ENCODE assay signal across 16 cellular contexts in the genomic region with DNA sequence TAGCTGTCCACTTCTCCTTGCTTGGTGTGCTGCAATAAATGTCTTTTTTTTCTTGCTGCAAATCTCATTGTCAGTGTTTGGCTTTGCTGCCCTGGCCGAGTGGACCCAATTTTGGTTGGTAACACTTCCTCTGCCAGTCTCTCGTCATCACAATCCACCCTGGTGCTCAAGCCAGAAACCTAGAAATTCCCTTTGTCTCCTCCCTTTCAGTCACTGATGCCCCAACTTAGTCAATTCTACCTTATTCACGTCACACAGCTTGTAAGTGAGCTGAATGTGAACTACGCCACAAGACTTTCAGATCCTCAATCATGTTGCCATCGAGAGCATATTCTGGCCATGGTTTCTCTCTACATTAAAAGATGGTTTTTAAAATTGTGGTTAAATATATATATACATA. TPM values are rescaled to one million over a fixed set of nuclear protein-coding genes. Genes with fewer than 3 reads are reported as not detected.
DNase-seq lines count a peak whose midpoint lies in the region; ATAC-seq and TF ChIP-seq lines count a peak whose summit lies in the region.
"Had no signal": no experiment of that assay in that cellular context is flagged by ENCODE, and none has a peak within 500 bp of the region (broad histone marks: within the 10 kb centered on the region; RNA-seq: fewer than 3 reads in every experiment).

No MANE protein-coding gene starts in this region.

- H3K27me3 ChIP-seq in A673 (replicated peaks; ENCODE audit: insufficient read depth, low read depth, low read length, poor library complexity): no peaks in the 10 kb centered on the region

- DNase-seq in DMS79 (lab: John Stamatoyannopoulos, UW): no peak
- no peak for DNase-seq in A673 (ENCODE audit: low spot score)
- no peak for DNase-seq in GM03348 (ENCODE audit: low spot score)
- no peak for DNase-seq in HuH-7 (ENCODE audit: low spot score)
- DNase-seq: activated CD8-positive, alpha-beta memory T cell treated with anti-CD3 and anti-CD28 coated beads, Interleukin-2, amount 50 U/mL, for 4 hours; hippocampal formation; mesenchymal stem cell; NCI-H1694 treated with DMSO at 0.1 percent for 48 hours; PC-3; stimulated activated CD4-positive, alpha-beta T cell treated with anti-CD3 and anti-CD28 coated beads, Interleukin-4, amount 100 ng/mL, for 24 hours; substantia nigra had no signal

- intact Hi-C loops in A673 (cut with micrococcal nuclease; ENCODE audit: unreplicated experiment): no loop called here

- H3K4me1 ChIP-seq in A673 (ENCODE audit: insufficient read depth, low read length, poor library complexity, severe bottlenecking): no peaks in the 10 kb centered on the region

- no TSS peak for BruUV-seq in A673 (replicated peaks; lab: Mats Ljungman, UMichigan)

- H3K4me3 ChIP-seq in A673 (ENCODE audit: low read depth, low read length, poor library complexity, severe bottlenecking): no peak overlapping the region

- POLR2A ChIA-PET in A673 (lab: Charles Lee; ENCODE audit: low non-redundant PET): no interaction called here

- TF ChIP-seq CTCF in A673 (conservative IDR thresholded peaks at IDR 0.05; ENCODE audit: low read depth, low read length): no peak

- ATAC-seq in GM18519 (IDR thresholded peaks at IDR 0.05; ENCODE audit: low FRiP score, unreplicated experiment): peak; percentile 86
- ATAC-seq in GM21381 (IDR thresholded peaks at IDR 0.05; ENCODE audit: unreplicated experiment): peak; percentile 91
- ATAC-seq in HG02970 (IDR thresholded peaks at IDR 0.05; ENCODE audit: low FRiP score, unreplicated experiment): peak; percentile 72
- ATAC-seq in HG03571 (IDR thresholded peaks at IDR 0.05; ENCODE audit: unreplicated experiment): peak; percentile 90
- ATAC-seq: PC-3 had no signal

- H3K9me3 ChIP-seq in A673 (ENCODE audit: low read depth, low read length, poor library complexity, severe bottlenecking): no peaks in the 10 kb centered on the region

- H3K27ac ChIP-seq in A673 (ENCODE audit: low read depth, low read length, poor library complexity, severe bottlenecking): no peak overlapping the region
- H3K27ac ChIP-seq: C4-2B had no signal

- no peaks in the 10 kb centered on the region for H3K36me3 ChIP-seq in A673 (ENCODE audit: insufficient read depth, low read length, poor library complexity, severe bottlenecking)

- CTCF ChIA-PET in A673 (lab: Charles Lee): no interaction called here

RNA-seq across cellular contexts. Expression of gene FRA10AC1, which starts 13.0 kb away (rescaled TPM):
- 21.6 and 21.7 TPM in 2 replicates for total RNA-seq in A673 (2021)

RNA-seq across cellular contexts. Expression of gene LGI1, which starts 42.4 kb away (rescaled TPM):
- not detected in 2 replicates for total RNA-seq in A673 (2021)
- total RNA-seq: PC-3 had no signal
